Comparison of ENCODE assay signal across 8 cellular contexts in the genomic region with DNA sequence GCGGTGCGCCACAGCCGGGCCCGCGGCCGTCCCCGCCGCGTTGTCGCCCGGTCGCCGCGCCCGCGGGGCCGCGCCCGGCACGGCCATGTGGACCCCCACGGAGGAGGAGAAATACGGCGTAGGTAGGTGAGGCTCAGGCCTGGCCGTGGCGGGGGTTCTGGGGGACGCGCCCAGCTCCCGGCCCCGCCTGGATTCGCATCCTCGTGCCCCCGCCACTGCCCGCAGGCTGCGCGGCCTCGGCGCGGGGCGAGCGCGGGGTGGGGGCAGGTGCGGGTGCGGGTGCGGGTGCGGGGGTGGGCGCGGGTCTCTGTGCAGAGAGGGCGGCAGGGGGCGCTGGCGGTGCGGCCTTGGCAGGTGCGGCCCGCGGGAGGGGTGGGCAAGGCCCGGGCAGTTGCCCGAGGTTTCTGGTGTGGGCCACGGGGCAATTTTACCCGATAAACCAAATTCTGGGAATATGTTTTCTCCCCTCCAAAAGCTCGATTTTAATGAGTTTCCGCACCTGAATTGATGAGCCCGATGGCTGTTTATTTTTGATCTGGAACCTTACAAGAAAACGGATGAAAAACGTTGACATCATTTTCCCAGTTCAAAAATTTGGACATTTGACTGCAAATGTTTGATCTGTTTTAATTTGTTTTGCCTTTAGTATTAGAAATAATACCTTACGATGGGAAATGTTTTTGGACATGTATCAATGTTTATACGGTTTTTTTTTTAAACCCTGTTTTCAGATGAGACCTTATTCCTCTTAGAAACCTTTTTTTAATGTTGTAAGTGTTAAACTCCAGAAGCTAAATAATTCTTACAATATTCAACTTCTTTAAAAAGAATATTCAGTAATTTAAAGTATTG. TPM values are rescaled to one million over a fixed set of nuclear protein-coding genes. Genes with fewer than 3 reads are reported as not detected.
DNase-seq lines count a peak whose midpoint lies in the region; ATAC-seq and TF ChIP-seq lines count a peak whose summit lies in the region.

No MANE protein-coding gene starts in this region.

- H3K27ac ChIP-seq in OCI-LY7 (ENCODE audit: low read depth, low read length, poor library complexity, severe bottlenecking) = no peak overlapping the region
- no peak overlapping the region for H3K27ac ChIP-seq in prostate gland
- H3K27ac ChIP-seq in aorta (ENCODE audit: low read depth in 1 of 2, low read length in 2 of 2) = no peak overlapping the region

- H3K36me3 ChIP-seq in OCI-LY7 (ENCODE audit: insufficient read depth, low read length) = no peaks in the 10 kb centered on the region
- no peaks in the 10 kb centered on the region for H3K36me3 ChIP-seq in prostate gland
- H3K36me3 ChIP-seq in aorta (ENCODE audit: control insufficient read depth in 1 of 2, insufficient read depth in 2 of 2, low read length in 1 of 2) = no peaks in the 10 kb centered on the region

- H3K27me3 ChIP-seq in prostate gland (replicated peaks; ENCODE audit: insufficient read depth) (no peaks in the 10 kb centered on the region), aorta (ENCODE audit: control insufficient read depth in 1 of 2, insufficient read depth in 2 of 2, low read length in 1 of 2) (no peaks in the 10 kb centered on the region)

- ATAC-seq in Right ventricle myocardium superior (ENCODE audit: poor library complexity) (peak; percentile 67), aorta (ENCODE audit: low FRiP score) (peak; percentile 28), HG03342 (IDR thresholded peaks at IDR 0.05; ENCODE audit: unreplicated experiment) (no peak)

- CTCF ChIA-PET in OCI-LY7 (lab: Charles Lee; ENCODE audit: unreplicated experiment) = no interaction called here

- DNase-seq in DMS 273 (lab: John Stamatoyannopoulos, UW; ENCODE audit: unreplicated experiment) = peak; percentile 76
- no peak for DNase-seq in DMS 273 treated with DMSO at 0.1 percent for 48 hours (lab: John Stamatoyannopoulos, UW)
- DNase-seq in OCI-LY7 (ENCODE audit: low spot score) = peak; percentile 10
- peak; percentile 25 for DNase-seq in activated gamma-delta T cell treated with anti-CD3 and anti-CD28 coated beads, Interleukin-2, amount 50 U/mL, for 16 hours (ENCODE audit: low read depth)
- DNase-seq in Right ventricle myocardium superior = peak; percentile 56
- peak; percentile 21 for DNase-seq in prostate gland (ENCODE audit: low spot score)
- peak; percentile 50 to 77 for DNase-seq in aorta

- TF ChIP-seq POLR2A in prostate gland (IDR thresholded peaks at IDR 0.05) = no peak

- H3K9me2 ChIP-seq in OCI-LY7 (ENCODE audit: insufficient read depth, low read length) = no peaks in the 10 kb centered on the region

- H3K4me3 ChIP-seq in OCI-LY7 (ENCODE audit: low read depth, low read length, poor library complexity, severe bottlenecking) = no peak overlapping the region
- peak overlapping the region; percentile 39 to 44 for H3K4me3 ChIP-seq in prostate gland
- H3K4me3 ChIP-seq in aorta (ENCODE audit: low read length in 2 of 2) = peak overlapping the region; percentile 19 to 82

- no peaks in the 10 kb centered on the region for H3K4me1 ChIP-seq in OCI-LY7 (ENCODE audit: insufficient read depth, low read length, poor library complexity, severe bottlenecking)
- H3K4me1 ChIP-seq in prostate gland (replicated peaks) = no peaks in the 10 kb centered on the region
- H3K4me1 ChIP-seq in aorta (ENCODE audit: control insufficient read depth in 1 of 2, insufficient read depth in 2 of 2, low read length in 2 of 2) = no peaks in the 10 kb centered on the region

- 3% methylated on average over 56 of the region's 65 CpGs for WGBS in prostate gland
- 3% methylated on average over 44 to 65 of the region's 65 CpGs for WGBS in aorta, 2 donors

- POLR2A ChIA-PET in OCI-LY7 (lab: Charles Lee) = interaction anchor here (0.6 to 0.7 kb wide), 2 partner anchors 316 to 537 kb away, joined by 3 to 5 read pairs; no protein-coding TSS in a partner anchor

- no peaks in the 10 kb centered on the region for H3K79me2 ChIP-seq in OCI-LY7 (ENCODE audit: insufficient read depth, low read depth, low read length)

- no peaks in the 10 kb centered on the region for H4K20me1 ChIP-seq in OCI-LY7 (ENCODE audit: insufficient read depth, low read length)

- intact Hi-C loops in OCI-LY7 (cut with micrococcal nuclease; ENCODE audit: unreplicated experiment) (no loop called here), Right ventricle myocardium superior (cut with DNase I) (no loop called here), prostate gland (cut with DNase I) (loop anchor here (2.0 to 5.0 kb wide), 2 partner anchors 59 to 697 kb away; a partner anchor contains a TSS), aorta (cut with DNase I) (no loop called here)

- no peak overlapping the region for H2AFZ ChIP-seq in OCI-LY7 (ENCODE audit: low read length)

- peak; percentile 62 for TF ChIP-seq CTCF in OCI-LY7 (conservative IDR thresholded peaks at IDR 0.05; ENCODE audit: low read length)
- peak in 1 of 4 experiments; percentile 28 for TF ChIP-seq CTCF in prostate gland (IDR thresholded peaks at IDR 0.05)

- no peak overlapping the region for H3K4me2 ChIP-seq in OCI-LY7 (ENCODE audit: low read length)

- no peaks in the 10 kb centered on the region for H3K9me3 ChIP-seq in OCI-LY7 (ENCODE audit: low read length)
- no peaks in the 10 kb centered on the region for H3K9me3 ChIP-seq in prostate gland
- no peaks in the 10 kb centered on the region for H3K9me3 ChIP-seq in aorta (ENCODE audit: control insufficient read depth, low read length)

- BruUV-seq in OCI-LY7 (replicated peaks; lab: Mats Ljungman, UMichigan) = no TSS peak

RNA-seq across cellular contexts. Expression of a gene that starts 0.7 kb away (rescaled TPM):
- total RNA-seq in OCI-LY7 (2014; rRNA removed; shearing (Covaris generic)) = not detected in 2 replicates
- total RNA-seq in OCI-LY7 (2022) = not detected in 2 replicates
- total RNA-seq in Right ventricle myocardium superior = 3.6 TPM
- 1 to 10 TPM in 1 of 2 donors, under 1 TPM in 1; 0.36 to 6.3 TPM for total RNA-seq in prostate gland
- under 1 TPM; 0.72 to 0.97 TPM for total RNA-seq in aorta
- polyA plus RNA-seq in aorta = under 1 TPM; 0.31 to 0.38 TPM

RNA-seq across cellular contexts. Expression of a gene that starts 58.5 kb away (rescaled TPM):
- total RNA-seq in OCI-LY7 (2014; rRNA removed; shearing (Covaris generic)) = 17.5 and 24.1 TPM in 2 replicates
- total RNA-seq in OCI-LY7 (2022) (20.3 and 25.2 TPM in 2 replicates), Right ventricle myocardium superior (430 TPM), prostate gland (10 to 100 TPM; 33.2 to 52.3 TPM), aorta (10 to 100 TPM; 23.7 to 24.8 TPM)
- polyA plus RNA-seq in aorta = 10 to 100 TPM; 13.0 to 18.3 TPM
